In the genomic region with DNA sequence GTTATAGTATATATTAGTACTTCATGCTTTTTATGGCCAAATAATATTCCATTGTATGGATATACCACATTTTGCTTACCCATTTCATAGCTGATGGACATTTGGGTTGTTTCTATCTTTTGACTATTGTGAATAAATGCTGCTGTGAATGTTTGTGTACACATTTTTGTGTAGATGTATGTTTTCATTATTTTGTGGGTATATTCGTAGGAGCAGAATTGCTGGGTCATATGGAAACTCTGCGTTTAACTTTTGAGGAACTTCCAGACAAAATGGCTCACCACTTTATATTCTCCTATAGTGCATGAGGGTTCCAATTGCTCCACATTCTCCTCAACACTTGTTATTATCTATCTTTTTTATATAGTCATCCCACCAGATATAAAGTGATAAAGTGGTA, we compare ENCODE assay signal across 31 cellular contexts.
"Had no signal": no experiment of that assay in that cellular context is flagged by ENCODE, and none has a peak within 500 bp of the region (broad histone marks: within the 10 kb centered on the region; RNA-seq: fewer than 3 reads in every experiment).

No MANE protein-coding gene starts in this region.

- H3K36me3 ChIP-seq: ascending aorta, cardiac muscle cell, colonic mucosa, WERI-Rb-1 had no signal

- ATAC-seq: activated CD4-positive, alpha-beta T cell treated with anti-CD3 and anti-CD28 coated beads for 36 hours; activated CD4-positive, CD25-positive, alpha-beta regulatory T cell treated with anti-CD3 and anti-CD28 coated beads, Interleukin-2, amount 50 U/mL, for 24 hours; activated CD8-positive, alpha-beta memory T cell treated with anti-CD3 and anti-CD28 coated beads, Interleukin-2, amount 10 ng/mL, durations not matched to agents 7 days and 5 days; activated CD8-positive, alpha-beta T cell treated with anti-CD3 and anti-CD28 coated beads, Interleukin-2, amount 10 ng/mL, durations not matched to agents 7 days and 5 days; activated naive CD8-positive, alpha-beta T cell treated with anti-CD3 and anti-CD28 coated beads, Interleukin-2, amount 50 U/mL, for 24 hours; WTC11 had no signal

- H3K4me3 ChIP-seq: ascending aorta, cardiac muscle cell, colonic mucosa had no signal

- H3K4me1 ChIP-seq: ascending aorta, colonic mucosa had no signal

- H3K27ac ChIP-seq: ascending aorta, cardiac muscle cell, colonic mucosa, WERI-Rb-1 had no signal

- H3K27me3 ChIP-seq: ascending aorta, cardiac muscle cell, colonic mucosa had no signal

- H3K9me3 ChIP-seq: colonic mucosa had no signal

- DNase-seq: activated CD4-positive, alpha-beta memory T cell treated with anti-CD3 and anti-CD28 coated beads, Interleukin-2, amount 10 ng/mL, durations not matched to agents 7 days and 5 days; activated CD4-positive, alpha-beta T cell treated with anti-CD3 and anti-CD28 coated beads for 1 hour; activated CD4-positive, alpha-beta T cell treated with anti-CD3 and anti-CD28 coated beads for 36 hours; activated CD4-positive, alpha-beta T cell treated with anti-CD3 and anti-CD28 coated beads for 48 hours; activated CD4-positive, alpha-beta T cell treated with anti-CD3 and anti-CD28 coated beads, Interleukin-2, amount 10 ng/mL, durations not matched to agents 7 days and 5 days; activated CD4-positive, alpha-beta T cell treated with anti-CD3 and anti-CD28 coated beads, Interleukin-2, amount 50 U/mL, for 48 hours; activated CD4-positive, CD25-positive, alpha-beta regulatory T cell; activated CD8-positive, alpha-beta memory T cell treated with anti-CD3 and anti-CD28 coated beads for 24 hours; activated CD8-positive, alpha-beta memory T cell treated with anti-CD3 and anti-CD28 coated beads, Interleukin-2, amount 10 ng/mL, durations not matched to agents 7 days and 5 days; activated CD8-positive, alpha-beta memory T cell treated with anti-CD3 and anti-CD28 coated beads, Interleukin-2, amount 50 U/mL, for 48 hours; activated CD8-positive, alpha-beta T cell treated with anti-CD3 and anti-CD28 coated beads, Interleukin-2, amount 10 ng/mL, durations not matched to agents 7 days and 5 days; activated effector memory CD4-positive, alpha-beta T cell treated with Interleukin-2 at 50 U/mL for 16 hours; activated gamma-delta T cell; activated naive CD4-positive, alpha-beta T cell treated with anti-CD3 and anti-CD28 coated beads, Interleukin-2, amount 10 ng/mL, durations not matched to agents 7 days and 5 days; activated naive CD4-positive, alpha-beta T cell treated with Interleukin-2 at 50 U/mL for 16 hours; activated naive CD8-positive, alpha-beta T cell treated with anti-CD3 and anti-CD28 coated beads, Interleukin-2, amount 10 ng/mL, durations not matched to agents 7 days and 5 days; activated naive CD8-positive, alpha-beta T cell treated with anti-CD3 and anti-CD28 coated beads, Interleukin-2, amount 50 U/mL, for 24 hours; activated T-cell treated with anti-CD3 and anti-CD28 coated beads, Interleukin-2, amount 50 U/mL, for 24 hours; activated T-cell treated with anti-CD3 and anti-CD28 coated beads, Interleukin-2, amount 50 U/mL, for 48 hours; amygdala; anterior cingulate cortex; caudate nucleus; cerebellar nuclear complex; colonic mucosa; T-helper 2 cell; T-helper 9 cell; WERI-Rb-1 had no signal
